ENCODE assay signal across 11 cellular contexts in genomic region chr22:44523981-44524759, GRCh38. TPM values are rescaled to one million over a fixed set of nuclear protein-coding genes. Genes with fewer than 3 reads are reported as not detected.
DNase-seq lines count a peak whose midpoint lies in the region; ATAC-seq, FAIRE-seq and TF ChIP-seq lines count a peak whose summit lies in the region.
"Had no signal": no experiment of that assay in that cellular context is flagged by ENCODE, and none has a peak within 500 bp of the region (broad histone marks: within the 10 kb centered on the region; RNA-seq: fewer than 3 reads in every experiment).

No MANE protein-coding gene starts in this region.

- TF ChIP-seq EP300 in neural cell (conservative IDR thresholded peaks at IDR 0.05; ENCODE audit: poor library complexity, severe bottlenecking) = peak; percentile 27

- H3K36me3 ChIP-seq in neural cell (ENCODE audit: insufficient read depth, low read length) = no peaks in the 10 kb centered on the region

- no peak for ATAC-seq in GM19397 (IDR thresholded peaks at IDR 0.05; ENCODE audit: unreplicated experiment)
- ATAC-seq: natural killer cell had no signal

- FAIRE-seq in RCC 7860 (lab: Jason Lieb, UNC) = peak; percentile 72

- H2AFZ ChIP-seq in neural cell (ENCODE audit: low read depth, low read length) = peak overlapping the region; percentile 16

- H3K4me3 ChIP-seq in neural cell (ENCODE audit: low read length) = peak overlapping the region; percentile 8

- H3K27me3 ChIP-seq in neural cell (ENCODE audit: insufficient read depth, low read depth, low read length) = no peaks in the 10 kb centered on the region

- H3K9me2 ChIP-seq in neural cell (ENCODE audit: insufficient read depth, low read length) = no peaks in the 10 kb centered on the region

- no peak overlapping the region for H3K4me2 ChIP-seq in neural cell (ENCODE audit: low read length)

- DNase-seq in AG20443 (ENCODE audit: low spot score) (peak; percentile 90), RCC 7860 (ENCODE audit: low spot score) (peak; percentile 77), fibroblast of the conjunctiva (ENCODE audit: low read depth) (peak; percentile 9), NCI-H510A (lab: John Stamatoyannopoulos, UW) (no peak), DMS79 (lab: John Stamatoyannopoulos, UW) (no peak), NCI-H2081 treated with DMSO at 0.1 percent for 48 hours (lab: John Stamatoyannopoulos, UW) (no peak)
- DNase-seq: COR-L47, endodermal cell, natural killer cell had no signal

- no peaks in the 10 kb centered on the region for H4K20me1 ChIP-seq in neural cell (ENCODE audit: insufficient read depth)

- no peaks in the 10 kb centered on the region for H3F3A ChIP-seq in neural cell (ENCODE audit: insufficient read depth, low read length, poor library complexity, severe bottlenecking)

- H3K9me3 ChIP-seq in neural cell (ENCODE audit: low read length) = no peaks in the 10 kb centered on the region

- TF ChIP-seq RAD21 in neural cell (conservative IDR thresholded peaks at IDR 0.05) = no peak

- H3K27ac ChIP-seq in neural cell (ENCODE audit: low read length) = peak overlapping the region; percentile 41

- no peaks in the 10 kb centered on the region for H3K79me2 ChIP-seq in neural cell (replicated peaks; ENCODE audit: insufficient read depth, low read length)

- TF ChIP-seq CTCF in neural cell (IDR thresholded peaks at IDR 0.05; ENCODE audit: poor library complexity, severe bottlenecking) = no peak

- H3K9ac ChIP-seq in neural cell (ENCODE audit: low read length) = peak overlapping the region; percentile 11

TF ChIP-seq in neural cell, 6 proteins besides CTCF, POLR2A, EP300 and RAD21:
- TF ChIP-seq SMC3 (conservative IDR thresholded peaks at IDR 0.05; ENCODE audit: poor library complexity) (peak; percentile 15), POLR2AphosphoS5 (IDR thresholded peaks at IDR 0.05) (peak; percentile 31), EZH2 (IDR thresholded peaks at IDR 0.05; ENCODE audit: borderline replicate concordance, insufficient read depth, low read length, poor library complexity, severe bottlenecking) (no peak), TAF1 (IDR thresholded peaks at IDR 0.05; ENCODE audit: low read depth) (no peak), REST (IDR thresholded peaks at IDR 0.05; ENCODE audit: borderline replicate concordance) (peak; percentile 94), MXI1 (conservative IDR thresholded peaks at IDR 0.05; ENCODE audit: poor library complexity, severe bottlenecking) (no peak)

RNA-seq across cellular contexts. Expression of gene RTL6, which starts 26.1 kb away (rescaled TPM):
- polyA plus RNA-seq in neural cell = 35.8 and 36.8 TPM in 2 replicates
- 70.3 and 71.8 TPM in 2 replicates for polyA minus RNA-seq in neural cell

Comparison
In these comparisons a context has a peak if more than half of its experiments do, and no peak if none do; other contexts are left out.
1. DNase-seq: peak in AG20443 (single experiment), RCC 7860 (single experiment) and fibroblast of the conjunctiva (single experiment); none in NCI-H510A (single experiment), DMS79 (single experiment) and NCI-H2081 treated with DMSO at 0.1 percent for 48 hours (single experiment).